19 cellular contexts compared by ENCODE assay signal in the genomic region with DNA sequence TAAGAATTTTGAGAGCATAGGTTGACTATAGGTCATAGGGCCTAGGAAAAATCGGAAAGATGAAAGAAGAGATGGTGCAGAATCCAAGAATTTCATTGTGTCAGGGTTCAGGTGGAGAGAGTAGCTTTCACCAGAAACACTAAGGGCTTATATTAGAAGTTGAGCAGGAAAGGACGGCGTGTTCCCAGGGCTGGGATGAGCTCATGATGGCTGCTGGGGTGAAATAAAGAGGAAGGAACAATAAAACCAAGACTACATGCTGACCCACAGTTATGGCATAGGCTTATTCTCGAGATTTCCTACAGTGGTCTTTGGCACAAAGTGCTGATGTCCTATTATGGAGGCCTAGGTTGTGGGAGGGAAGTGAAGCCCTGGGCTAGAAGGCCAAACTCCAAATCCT.
A peak's percentile ranks its signal among the peaks of the same experiment; 100 is the strongest.
DNase-seq lines count a peak whose midpoint lies in the region; ATAC-seq, FAIRE-seq and TF ChIP-seq lines count a peak whose summit lies in the region.
"Had no signal": no experiment of that assay in that cellular context is flagged by ENCODE, and none has a peak within 500 bp of the region (broad histone marks: within the 10 kb centered on the region; RNA-seq: fewer than 3 reads in every experiment).

No MANE protein-coding gene starts in this region.

- peak; percentile 40 for FAIRE-seq in bronchial epithelial cell (lab: Jason Lieb, UNC)
- FAIRE-seq: G401.6, GM12891, H54 had no signal

- H3K27me3 ChIP-seq in right cardiac atrium (ENCODE audit: control insufficient read depth, insufficient read depth): no peaks in the 10 kb centered on the region
- no peaks in the 10 kb centered on the region for H3K27me3 ChIP-seq in bronchial epithelial cell (ENCODE audit: control insufficient read depth, insufficient read depth, low read length)
- H3K27me3 ChIP-seq in trophoblast cell (ENCODE audit: insufficient read depth, low read length): no peaks in the 10 kb centered on the region
- H3K27me3 ChIP-seq: BLaER1 treated with 17β-estradiol and CSF1 and Interleukin-3, amounts not matched to agents 10 nM and 100 nM had no signal

- 70% methylated on average over 4 of the region's 4 CpGs for WGBS in right cardiac atrium
- no CpG with 5 or more reads among the region's 4 CpGs for WGBS in trophoblast cell (ENCODE audit: extremely low coverage, insufficient coverage, insufficient read length)

- H3K4me1 ChIP-seq in right cardiac atrium (ENCODE audit: control insufficient read depth, insufficient read depth, low read length) (peaks cover 4% of the 10 kb centered on the region), trophoblast cell (ENCODE audit: control insufficient read depth in 1 of 2, insufficient read depth in 2 of 2, low read length in 2 of 2) (peaks cover 9 to 15% of the 10 kb centered on the region in 2 experiments)

- no peak overlapping the region for H4K8ac ChIP-seq in trophoblast cell (ENCODE audit: low read depth, low read length)

- H2AK5ac ChIP-seq in trophoblast cell (ENCODE audit: low read length): no peak overlapping the region

- H3K14ac ChIP-seq in trophoblast cell (ENCODE audit: low read length): peak overlapping the region; percentile 7

- ATAC-seq in left ventricle myocardium superior (peak; percentile 26), right cardiac atrium (no peak), GM18520 (IDR thresholded peaks at IDR 0.05; ENCODE audit: unreplicated experiment) (no peak)
- ATAC-seq: CD8-positive, alpha-beta T cell had no signal

- H4K91ac ChIP-seq in trophoblast cell (ENCODE audit: low read depth, low read length): peak overlapping the region; percentile 46

- peak overlapping the region; percentile 32 for H2BK12ac ChIP-seq in trophoblast cell (ENCODE audit: low read length)

- no peak overlapping the region for H3K4me2 ChIP-seq in trophoblast cell (ENCODE audit: low read length)

- intact Hi-C loops in left ventricle myocardium superior (cut with micrococcal nuclease) (no loop called here), right cardiac atrium (cut with DNase I) (no loop called here)

- no peak overlapping the region for H4K12ac ChIP-seq in trophoblast cell (ENCODE audit: low read depth, low read length)

- no peak overlapping the region for H3K27ac ChIP-seq in right cardiac atrium (ENCODE audit: low read length)
- H3K27ac ChIP-seq in trophoblast cell (ENCODE audit: low read depth, low read length): no peak overlapping the region
- H3K27ac ChIP-seq: BLaER1 treated with 17β-estradiol and CSF1 and Interleukin-3, amounts not matched to agents 10 nM and 100 nM; GM23248; HL-60 had no signal

- H2BK120ac ChIP-seq in trophoblast cell (ENCODE audit: insufficient read depth, low read length, poor library complexity): peak overlapping the region; percentile 78

- H2AFZ ChIP-seq in trophoblast cell (ENCODE audit: insufficient read depth, low read length, poor library complexity): no peak overlapping the region
- H2AFZ ChIP-seq: GM23248 had no signal

- H3K23ac ChIP-seq in trophoblast cell (ENCODE audit: low read length): no peak overlapping the region

- no peak for TF ChIP-seq CTCF in bronchial epithelial cell (IDR thresholded peaks at IDR 0.05; ENCODE audit: insufficient read depth, low read length, severe bottlenecking)

- H2BK5ac ChIP-seq in trophoblast cell (ENCODE audit: low read depth, low read length, poor library complexity): no peak overlapping the region

- H3K79me2 ChIP-seq in trophoblast cell (ENCODE audit: control insufficient read depth, insufficient read depth, low read length, poor library complexity): no peaks in the 10 kb centered on the region

- H3K9me3 ChIP-seq in right cardiac atrium (ENCODE audit: control insufficient read depth, low read length): no peaks in the 10 kb centered on the region
- peaks cover 2% of the 10 kb centered on the region for H3K9me3 ChIP-seq in trophoblast cell (ENCODE audit: insufficient read depth, low read depth, low read length)

- H3K4ac ChIP-seq in trophoblast cell (ENCODE audit: low read depth, low read length): no peak overlapping the region

- H3K18ac ChIP-seq in trophoblast cell (ENCODE audit: low read length): no peak overlapping the region

- H3K4me3 ChIP-seq in right cardiac atrium (ENCODE audit: low read length): no peak overlapping the region
- H3K4me3 ChIP-seq in bronchial epithelial cell (ENCODE audit: low read depth, low read length): no peak overlapping the region
- H3K4me3 ChIP-seq in trophoblast cell (ENCODE audit: low read depth, low read length): no peak overlapping the region
- H3K4me3 ChIP-seq: BLaER1 treated with 17β-estradiol and CSF1 and Interleukin-3, amounts not matched to agents 10 nM and 100 nM; GM23248 had no signal

- DNase-seq in left ventricle myocardium superior (no peak), right cardiac atrium (no peak), bronchial epithelial cell (ENCODE audit: low read depth) (no peak), trophoblast cell (no peak), SKM-1 (lab: John Stamatoyannopoulos, UW; ENCODE audit: unreplicated experiment) (no peak), SIG-M5 treated with dmso at 0.1 percent for 504 hours (lab: John Stamatoyannopoulos, UW; ENCODE audit: unreplicated experiment) (no peak)
- DNase-seq: 8988T; Calu3; CD8-positive, alpha-beta T cell; DMS 273 treated with DMSO at 0.1 percent for 48 hours; DMS53; GM23248; HCEC 1CT had no signal

- H3K9ac ChIP-seq in trophoblast cell (ENCODE audit: low read length): no peak overlapping the region
- H3K9ac ChIP-seq: BLaER1 treated with 17β-estradiol and CSF1 and Interleukin-3, amounts not matched to agents 10 nM and 100 nM; GM23248 had no signal

- peaks cover 32% of the 10 kb centered on the region for H3K79me1 ChIP-seq in trophoblast cell (ENCODE audit: low read length)

- H3K36me3 ChIP-seq in bronchial epithelial cell (ENCODE audit: control insufficient read depth, insufficient read depth, low read length) (no peaks in the 10 kb centered on the region), trophoblast cell (ENCODE audit: control insufficient read depth in 1 of 2, insufficient read depth in 2 of 2, low read length in 2 of 2) (no peaks in the 10 kb centered on the region)
- H3K36me3 ChIP-seq: BLaER1 treated with 17β-estradiol and CSF1 and Interleukin-3, amounts not matched to agents 10 nM and 100 nM had no signal
